17 cellular contexts compared by ENCODE assay signal in the genomic region with DNA sequence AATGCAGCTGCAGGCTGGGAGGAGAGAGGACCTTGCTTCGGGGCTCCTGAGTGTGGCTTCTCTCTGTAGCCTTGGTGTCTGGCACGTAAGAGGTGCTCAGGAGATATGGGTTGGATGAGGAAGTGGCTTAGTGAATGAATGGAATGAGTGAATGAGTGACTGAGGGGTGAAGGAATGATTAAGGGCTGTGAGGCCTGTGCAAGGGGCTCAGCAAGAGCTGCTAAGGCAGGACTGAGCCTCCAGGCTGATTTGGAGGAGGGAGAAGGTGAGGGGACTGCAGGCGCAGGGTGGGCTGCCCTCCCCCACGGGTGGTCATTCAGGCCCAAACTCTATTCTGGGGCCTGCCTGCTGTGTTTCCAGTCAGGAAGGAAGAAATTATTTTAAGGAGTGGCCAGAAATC. TPM values are rescaled to one million over a fixed set of nuclear protein-coding genes. Genes with fewer than 3 reads are reported as not detected.
DNase-seq lines count a peak whose midpoint lies in the region; ATAC-seq and TF ChIP-seq lines count a peak whose summit lies in the region.
"Had no signal": no experiment of that assay in that cellular context is flagged by ENCODE, and none has a peak within 500 bp of the region (broad histone marks: within the 10 kb centered on the region; RNA-seq: fewer than 3 reads in every experiment).

No MANE protein-coding gene starts in this region.

- TF ChIP-seq POLR2A in vagina (IDR thresholded peaks at IDR 0.05), result no peak

- CTCF ChIA-PET in activated CD4-positive, alpha-beta T cell treated with anti-CD3 and anti-CD28 coated beads for 36 hours (lab: Charles Lee), result interaction anchor here (0.6 to 1.4 kb wide), 4 partner anchors 12 to 473 kb away, joined by 3 to 4 read pairs (median 3); no protein-coding TSS in a partner anchor
- CTCF ChIA-PET in activated CD4-positive, alpha-beta T cell treated with anti-CD3 and anti-CD28 coated beads, Interleukin-2, amount 10 ng/mL, durations not matched to agents 7 days and 5 days (lab: Charles Lee), result no interaction called here
- CTCF ChIA-PET in activated naive CD4-positive, alpha-beta T cell treated with anti-CD3 and anti-CD28 coated beads for 36 hours (lab: Charles Lee), result no interaction called here

- H3K4me1 Mint-ChIP-seq in activated CD4-positive, alpha-beta T cell treated with anti-CD3 and anti-CD28 coated beads for 36 hours, result no peaks in the 10 kb centered on the region
- H3K4me1 Mint-ChIP-seq in activated CD4-positive, alpha-beta T cell treated with anti-CD3 and anti-CD28 coated beads, Interleukin-2, amount 10 ng/mL, durations not matched to agents 7 days and 5 days, result peaks cover 13% of the 10 kb centered on the region
- no peaks in the 10 kb centered on the region for H3K4me1 Mint-ChIP-seq in activated T-helper 17 cell treated with anti-CD3 and anti-CD28 coated beads, Interleukin-2, amount 50 U/mL, for 72 hours
- peaks cover 10% of the 10 kb centered on the region for H3K4me1 Mint-ChIP-seq in nephron progenitor cell
- H3K4me1 Mint-ChIP-seq in activated naive CD4-positive, alpha-beta T cell treated with anti-CD3 and anti-CD28 coated beads for 36 hours (ENCODE audit: low read depth), result no peaks in the 10 kb centered on the region

- H3K9me3 Mint-ChIP-seq in activated CD4-positive, alpha-beta T cell treated with anti-CD3 and anti-CD28 coated beads for 36 hours (ENCODE audit: low read depth), result no peaks in the 10 kb centered on the region
- H3K9me3 Mint-ChIP-seq in activated CD4-positive, alpha-beta T cell treated with anti-CD3 and anti-CD28 coated beads, Interleukin-2, amount 10 ng/mL, durations not matched to agents 7 days and 5 days, result peaks cover 2% of the 10 kb centered on the region
- no peaks in the 10 kb centered on the region for H3K9me3 Mint-ChIP-seq in activated T-helper 17 cell treated with anti-CD3 and anti-CD28 coated beads, Interleukin-2, amount 50 U/mL, for 72 hours
- no peaks in the 10 kb centered on the region for H3K9me3 Mint-ChIP-seq in nephron progenitor cell
- no peaks in the 10 kb centered on the region for H3K9me3 Mint-ChIP-seq in activated naive CD4-positive, alpha-beta T cell treated with anti-CD3 and anti-CD28 coated beads for 36 hours

- POLR2A ChIA-PET in activated CD4-positive, alpha-beta T cell treated with anti-CD3 and anti-CD28 coated beads for 36 hours (lab: Charles Lee), result no interaction called here
- POLR2A ChIA-PET in activated CD4-positive, alpha-beta T cell treated with anti-CD3 and anti-CD28 coated beads, Interleukin-2, amount 10 ng/mL, durations not matched to agents 7 days and 5 days (lab: Charles Lee), result no interaction called here

- ATAC-seq in activated CD4-positive, alpha-beta T cell treated with anti-CD3 and anti-CD28 coated beads for 36 hours, result no peak
- ATAC-seq in activated T-helper 17 cell treated with anti-CD3 and anti-CD28 coated beads, Interleukin-2, amount 50 U/mL, for 72 hours (replicated peaks), result no peak
- ATAC-seq in GM18502 (IDR thresholded peaks at IDR 0.05; ENCODE audit: poor library complexity, unreplicated experiment), result no peak
- ATAC-seq in HG03457 (IDR thresholded peaks at IDR 0.05; ENCODE audit: unreplicated experiment), result no peak

- H3K4me3 ChIP-seq in vagina, result no peak overlapping the region
- H3K4me3 ChIP-seq: PC-9 had no signal

- DNase-seq in activated CD4-positive, alpha-beta T cell treated with anti-CD3 and anti-CD28 coated beads for 36 hours, result no peak
- no peak for DNase-seq in activated CD4-positive, alpha-beta T cell treated with anti-CD3 and anti-CD28 coated beads, Interleukin-2, amount 10 ng/mL, durations not matched to agents 7 days and 5 days
- DNase-seq in nephron progenitor cell (no peak), vagina (ENCODE audit: extremely low spot score in 2 of 2) (no peak)
- no peak for DNase-seq in activated naive CD4-positive, alpha-beta T cell treated with anti-CD3 and anti-CD28 coated beads for 36 hours
- DNase-seq: 8988T, DMS153, EL, HCEC 1CT, NCI-H1092 treated with DMSO at 0.1 percent for 48 hours, NCI-H1694, NCI-H69, PC-9 had no signal

- intact Hi-C loops in activated CD4-positive, alpha-beta T cell treated with anti-CD3 and anti-CD28 coated beads for 36 hours (cut with DNase I, micrococcal nuclease), result no loop called here
- intact Hi-C loops in vagina (cut with DNase I), result no loop called here
- intact Hi-C loops in activated naive CD4-positive, alpha-beta T cell treated with anti-CD3 and anti-CD28 coated beads for 36 hours (cut with micrococcal nuclease), result no loop called here

- H3K9me3 ChIP-seq in vagina, result no peaks in the 10 kb centered on the region

- H3K27ac ChIP-seq in vagina, result peak overlapping the region; percentile 20
- H3K27ac ChIP-seq: C4-2B, PC-9 had no signal

- no peaks in the 10 kb centered on the region for H3K36me3 Mint-ChIP-seq in activated CD4-positive, alpha-beta T cell treated with anti-CD3 and anti-CD28 coated beads for 36 hours (ENCODE audit: low read depth)
- H3K36me3 Mint-ChIP-seq in activated CD4-positive, alpha-beta T cell treated with anti-CD3 and anti-CD28 coated beads, Interleukin-2, amount 10 ng/mL, durations not matched to agents 7 days and 5 days (ENCODE audit: low read depth), result no peaks in the 10 kb centered on the region
- no peaks in the 10 kb centered on the region for H3K36me3 Mint-ChIP-seq in activated T-helper 17 cell treated with anti-CD3 and anti-CD28 coated beads, Interleukin-2, amount 50 U/mL, for 72 hours (ENCODE audit: low read depth)
- no peaks in the 10 kb centered on the region for H3K36me3 Mint-ChIP-seq in nephron progenitor cell (ENCODE audit: low read depth)
- H3K36me3 Mint-ChIP-seq in activated naive CD4-positive, alpha-beta T cell treated with anti-CD3 and anti-CD28 coated beads for 36 hours (ENCODE audit: low read depth), result no peaks in the 10 kb centered on the region

- H3K27me3 Mint-ChIP-seq in activated CD4-positive, alpha-beta T cell treated with anti-CD3 and anti-CD28 coated beads for 36 hours, result no peaks in the 10 kb centered on the region
- no peaks in the 10 kb centered on the region for H3K27me3 Mint-ChIP-seq in activated CD4-positive, alpha-beta T cell treated with anti-CD3 and anti-CD28 coated beads, Interleukin-2, amount 10 ng/mL, durations not matched to agents 7 days and 5 days
- H3K27me3 Mint-ChIP-seq in activated T-helper 17 cell treated with anti-CD3 and anti-CD28 coated beads, Interleukin-2, amount 50 U/mL, for 72 hours, result no peaks in the 10 kb centered on the region
- peaks cover 9% of the 10 kb centered on the region for H3K27me3 Mint-ChIP-seq in nephron progenitor cell (ENCODE audit: low read depth, poor library complexity)
- no peaks in the 10 kb centered on the region for H3K27me3 Mint-ChIP-seq in activated naive CD4-positive, alpha-beta T cell treated with anti-CD3 and anti-CD28 coated beads for 36 hours (ENCODE audit: low read depth)

- peaks cover 26% of the 10 kb centered on the region for H3K4me1 ChIP-seq in vagina

- TF ChIP-seq CTCF in nephron progenitor cell (IDR thresholded peaks at IDR 0.05), result no peak
- TF ChIP-seq CTCF in vagina (IDR thresholded peaks at IDR 0.05), result no peak

- H3K27ac Mint-ChIP-seq in activated CD4-positive, alpha-beta T cell treated with anti-CD3 and anti-CD28 coated beads for 36 hours, result peak overlapping the region; percentile 16
- H3K27ac Mint-ChIP-seq in activated CD4-positive, alpha-beta T cell treated with anti-CD3 and anti-CD28 coated beads, Interleukin-2, amount 10 ng/mL, durations not matched to agents 7 days and 5 days, result no peak overlapping the region
- peak overlapping the region; percentile 13 for H3K27ac Mint-ChIP-seq in activated T-helper 17 cell treated with anti-CD3 and anti-CD28 coated beads, Interleukin-2, amount 50 U/mL, for 72 hours
- peak overlapping the region; percentile 2 for H3K27ac Mint-ChIP-seq in nephron progenitor cell
- H3K27ac Mint-ChIP-seq in activated naive CD4-positive, alpha-beta T cell treated with anti-CD3 and anti-CD28 coated beads for 36 hours, result no peak overlapping the region

- H3K4me3 Mint-ChIP-seq in activated CD4-positive, alpha-beta T cell treated with anti-CD3 and anti-CD28 coated beads for 36 hours, result no peak overlapping the region
- H3K4me3 Mint-ChIP-seq in activated CD4-positive, alpha-beta T cell treated with anti-CD3 and anti-CD28 coated beads, Interleukin-2, amount 10 ng/mL, durations not matched to agents 7 days and 5 days, result no peak overlapping the region
- no peak overlapping the region for H3K4me3 Mint-ChIP-seq in activated T-helper 17 cell treated with anti-CD3 and anti-CD28 coated beads, Interleukin-2, amount 50 U/mL, for 72 hours
- H3K4me3 Mint-ChIP-seq in nephron progenitor cell, result no peak overlapping the region
- H3K4me3 Mint-ChIP-seq in activated naive CD4-positive, alpha-beta T cell treated with anti-CD3 and anti-CD28 coated beads for 36 hours, result no peak overlapping the region

- H3K36me3 ChIP-seq in vagina, result no peaks in the 10 kb centered on the region

- H3K27me3 ChIP-seq in vagina, result no peaks in the 10 kb centered on the region

RNA-seq across cellular contexts. Expression of a gene that starts 49.7 kb away (rescaled TPM):
- total RNA-seq in activated CD4-positive, alpha-beta T cell treated with anti-CD3 and anti-CD28 coated beads for 36 hours, result 10 to 100 TPM; 20.5 to 20.9 TPM
- 10 to 100 TPM; 12.9 to 13.3 TPM for total RNA-seq in activated CD4-positive, alpha-beta T cell treated with anti-CD3 and anti-CD28 coated beads, Interleukin-2, amount 10 ng/mL, durations not matched to agents 7 days and 5 days
- 10 to 100 TPM; 19.8 to 42.0 TPM for total RNA-seq in activated T-helper 17 cell treated with anti-CD3 and anti-CD28 coated beads, Interleukin-2, amount 50 U/mL, for 72 hours
- 42.7 TPM for total RNA-seq in vagina
- total RNA-seq in activated naive CD4-positive, alpha-beta T cell treated with anti-CD3 and anti-CD28 coated beads for 36 hours, result 10 to 100 TPM; 15.3 to 16.9 TPM

Comparison
In these comparisons a context has a peak if more than half of its experiments do, and no peak if none do; other contexts are left out.
1. H3K27ac Mint-ChIP-seq: peak in activated CD4-positive, alpha-beta T cell treated with anti-CD3 and anti-CD28 coated beads for 36 hours (single experiment), activated T-helper 17 cell treated with anti-CD3 and anti-CD28 coated beads, Interleukin-2, amount 50 U/mL, for 72 hours (single experiment) and nephron progenitor cell (single experiment); none in activated CD4-positive, alpha-beta T cell treated with anti-CD3 and anti-CD28 coated beads, Interleukin-2, amount 10 ng/mL, durations not matched to agents 7 days and 5 days (single experiment) and activated naive CD4-positive, alpha-beta T cell treated with anti-CD3 and anti-CD28 coated beads for 36 hours (single experiment).